ENCODE assay signal across 2 cellular contexts in genomic region chr16:68790944-68791343, GRCh38.
TF ChIP-seq lines count a peak whose summit lies in the region.

No MANE protein-coding gene starts in this region.

TF ChIP-seq in GM12891, 5 proteins besides CTCF, POLR2A, EP300 and RAD21 (continued from another document):
- no peak for TF ChIP-seq TAF1 (IDR thresholded peaks at IDR 0.05; ENCODE audit: low read depth, low read length)

TF ChIP-seq in HepG2, 621 proteins besides CTCF, POLR2A, EP300 and RAD21 (continued from another document):
- TF ChIP-seq ZNF710 (CRISPR knock-in tag; IDR thresholded peaks at IDR 0.05; ENCODE audit: borderline replicate concordance) (no peak), ZNF383 (CRISPR knock-in tag; IDR thresholded peaks at IDR 0.05; ENCODE audit: borderline replicate concordance) (no peak), ZMYM2 (CRISPR knock-in tag; IDR thresholded peaks at IDR 0.05) (0 out of 2 replicates have a peak, but pooled peaks have one; percentile 72), ZNF136 (CRISPR knock-in tag; IDR thresholded peaks at IDR 0.05; ENCODE audit: low read depth) (0 out of 2 replicates have a peak, but pooled peaks have one; percentile 4), ZNF33B (CRISPR knock-in tag; IDR thresholded peaks at IDR 0.05) (0 out of 2 replicates have a peak, but pooled peaks have one; percentile 28), ZNF24 (IDR thresholded peaks at IDR 0.05) (no peak), ZBTB34 (CRISPR knock-in tag; IDR thresholded peaks at IDR 0.05) (no peak), NAIF1 (CRISPR knock-in tag; IDR thresholded peaks at IDR 0.05; ENCODE audit: borderline replicate concordance) (0 out of 2 replicates have a peak, but pooled peaks have one; percentile 45), ZKSCAN1 (IDR thresholded peaks at IDR 0.05; ENCODE audit: low read length) (peak; percentile 97), SIX4 (CRISPR knock-in tag; IDR thresholded peaks at IDR 0.05) (no peak), NBN (conservative IDR thresholded peaks at IDR 0.05) (no peak), ATF7-NPFF (CRISPR knock-in tag; IDR thresholded peaks at IDR 0.05; ENCODE audit: low read depth) (0 out of 2 replicates have a peak, but pooled peaks have one; percentile 25), ZNF10 (CRISPR knock-in tag; IDR thresholded peaks at IDR 0.05; ENCODE audit: borderline replicate concordance, low read depth) (no peak), SMAD9 (CRISPR knock-in tag; IDR thresholded peaks at IDR 0.05) (0 out of 2 replicates have a peak, but pooled peaks have one; percentile 16), MYC (CRISPR knock-in tag; IDR thresholded peaks at IDR 0.05; ENCODE audit: borderline replicate concordance) (0 out of 2 replicates have a peak, but pooled peaks have one; percentile 1), ZNF816 (CRISPR knock-in tag; IDR thresholded peaks at IDR 0.05; ENCODE audit: borderline replicate concordance) (peak; percentile 30; the same call in 1 of the 2 replicates)
- TF ChIP-seq, protein P1, sequence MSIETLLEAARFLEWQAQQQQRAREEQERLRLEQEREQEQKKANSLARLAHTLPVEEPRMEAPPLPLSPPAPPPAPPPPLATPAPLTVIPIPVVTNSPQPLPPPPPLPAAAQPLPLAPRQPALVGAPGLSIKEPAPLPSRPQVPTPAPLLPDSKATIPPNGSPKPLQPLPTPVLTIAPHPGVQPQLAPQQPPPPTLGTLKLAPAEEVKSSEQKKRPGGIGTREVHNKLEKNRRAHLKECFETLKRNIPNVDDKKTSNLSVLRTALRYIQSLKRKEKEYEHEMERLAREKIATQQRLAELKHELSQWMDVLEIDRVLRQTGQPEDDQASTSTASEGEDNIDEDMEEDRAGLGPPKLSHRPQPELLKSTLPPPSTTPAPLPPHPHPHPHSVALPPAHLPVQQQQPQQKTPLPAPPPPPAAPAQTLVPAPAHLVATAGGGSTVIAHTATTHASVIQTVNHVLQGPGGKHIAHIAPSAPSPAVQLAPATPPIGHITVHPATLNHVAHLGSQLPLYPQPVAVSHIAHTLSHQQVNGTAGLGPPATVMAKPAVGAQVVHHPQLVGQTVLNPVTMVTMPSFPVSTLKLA (IDR thresholded peaks at IDR 0.05): no peak
- TF ChIP-seq, protein P2, sequence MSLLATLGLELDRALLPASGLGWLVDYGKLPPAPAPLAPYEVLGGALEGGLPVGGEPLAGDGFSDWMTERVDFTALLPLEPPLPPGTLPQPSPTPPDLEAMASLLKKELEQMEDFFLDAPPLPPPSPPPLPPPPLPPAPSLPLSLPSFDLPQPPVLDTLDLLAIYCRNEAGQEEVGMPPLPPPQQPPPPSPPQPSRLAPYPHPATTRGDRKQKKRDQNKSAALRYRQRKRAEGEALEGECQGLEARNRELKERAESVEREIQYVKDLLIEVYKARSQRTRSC (CRISPR knock-in tag; IDR thresholded peaks at IDR 0.05; ENCODE audit: low read depth): no peak
- TF ChIP-seq, protein P3, sequence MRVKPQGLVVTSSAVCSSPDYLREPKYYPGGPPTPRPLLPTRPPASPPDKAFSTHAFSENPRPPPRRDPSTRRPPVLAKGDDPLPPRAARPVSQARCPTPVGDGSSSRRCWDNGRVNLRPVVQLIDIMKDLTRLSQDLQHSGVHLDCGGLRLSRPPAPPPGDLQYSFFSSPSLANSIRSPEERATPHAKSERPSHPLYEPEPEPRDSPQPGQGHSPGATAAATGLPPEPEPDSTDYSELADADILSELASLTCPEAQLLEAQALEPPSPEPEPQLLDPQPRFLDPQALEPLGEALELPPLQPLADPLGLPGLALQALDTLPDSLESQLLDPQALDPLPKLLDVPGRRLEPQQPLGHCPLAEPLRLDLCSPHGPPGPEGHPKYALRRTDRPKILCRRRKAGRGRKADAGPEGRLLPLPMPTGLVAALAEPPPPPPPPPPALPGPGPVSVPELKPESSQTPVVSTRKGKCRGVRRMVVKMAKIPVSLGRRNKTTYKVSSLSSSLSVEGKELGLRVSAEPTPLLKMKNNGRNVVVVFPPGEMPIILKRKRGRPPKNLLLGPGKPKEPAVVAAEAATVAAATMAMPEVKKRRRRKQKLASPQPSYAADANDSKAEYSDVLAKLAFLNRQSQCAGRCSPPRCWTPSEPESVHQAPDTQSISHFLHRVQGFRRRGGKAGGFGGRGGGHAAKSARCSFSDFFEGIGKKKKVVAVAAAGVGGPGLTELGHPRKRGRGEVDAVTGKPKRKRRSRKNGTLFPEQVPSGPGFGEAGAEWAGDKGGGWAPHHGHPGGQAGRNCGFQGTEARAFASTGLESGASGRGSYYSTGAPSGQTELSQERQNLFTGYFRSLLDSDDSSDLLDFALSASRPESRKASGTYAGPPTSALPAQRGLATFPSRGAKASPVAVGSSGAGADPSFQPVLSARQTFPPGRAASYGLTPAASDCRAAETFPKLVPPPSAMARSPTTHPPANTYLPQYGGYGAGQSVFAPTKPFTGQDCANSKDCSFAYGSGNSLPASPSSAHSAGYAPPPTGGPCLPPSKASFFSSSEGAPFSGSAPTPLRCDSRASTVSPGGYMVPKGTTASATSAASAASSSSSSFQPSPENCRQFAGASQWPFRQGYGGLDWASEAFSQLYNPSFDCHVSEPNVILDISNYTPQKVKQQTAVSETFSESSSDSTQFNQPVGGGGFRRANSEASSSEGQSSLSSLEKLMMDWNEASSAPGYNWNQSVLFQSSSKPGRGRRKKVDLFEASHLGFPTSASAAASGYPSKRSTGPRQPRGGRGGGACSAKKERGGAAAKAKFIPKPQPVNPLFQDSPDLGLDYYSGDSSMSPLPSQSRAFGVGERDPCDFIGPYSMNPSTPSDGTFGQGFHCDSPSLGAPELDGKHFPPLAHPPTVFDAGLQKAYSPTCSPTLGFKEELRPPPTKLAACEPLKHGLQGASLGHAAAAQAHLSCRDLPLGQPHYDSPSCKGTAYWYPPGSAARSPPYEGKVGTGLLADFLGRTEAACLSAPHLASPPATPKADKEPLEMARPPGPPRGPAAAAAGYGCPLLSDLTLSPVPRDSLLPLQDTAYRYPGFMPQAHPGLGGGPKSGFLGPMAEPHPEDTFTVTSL (CRISPR knock-in tag; IDR thresholded peaks at IDR 0.05; ENCODE audit: borderline replicate concordance): peak; percentile 24; the same call in 1 of the 2 replicates
